1 cellular context compared by ENCODE assay signal in genomic region chr11:64225608-64226506, GRCh38.
TF ChIP-seq lines count a peak whose summit lies in the region.

A gene with protein sequence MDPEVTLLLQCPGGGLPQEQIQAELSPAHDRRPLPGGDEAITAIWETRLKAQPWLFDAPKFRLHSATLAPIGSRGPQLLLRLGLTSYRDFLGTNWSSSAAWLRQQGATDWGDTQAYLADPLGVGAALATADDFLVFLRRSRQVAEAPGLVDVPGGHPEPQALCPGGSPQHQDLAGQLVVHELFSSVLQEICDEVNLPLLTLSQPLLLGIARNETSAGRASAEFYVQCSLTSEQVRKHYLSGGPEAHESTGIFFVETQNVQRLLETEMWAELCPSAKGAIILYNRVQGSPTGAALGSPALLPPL (plus strand): TSS chr11:64226274. CDS start chr11:64226653, 379 bp downstream.
A gene with protein sequence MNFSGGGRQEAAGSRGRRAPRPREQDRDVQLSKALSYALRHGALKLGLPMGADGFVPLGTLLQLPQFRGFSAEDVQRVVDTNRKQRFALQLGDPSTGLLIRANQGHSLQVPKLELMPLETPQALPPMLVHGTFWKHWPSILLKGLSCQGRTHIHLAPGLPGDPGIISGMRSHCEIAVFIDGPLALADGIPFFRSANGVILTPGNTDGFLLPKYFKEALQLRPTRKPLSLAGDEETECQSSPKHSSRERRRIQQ (minus strand): TSS chr11:64226186. CDS start chr11:64225860, 326 bp downstream.

TF ChIP-seq in HepG2, 621 proteins besides CTCF, POLR2A, EP300 and RAD21 (continued from another document and continues in another):
- TF ChIP-seq CSRNP1 (CRISPR knock-in tag; IDR thresholded peaks at IDR 0.05), result peak; percentile 85; the same call in 1 of the 2 replicates
- no peak for TF ChIP-seq LCORL (IDR thresholded peaks at IDR 0.05)
- peak; percentile 8; the same call in 1 of the 2 replicates for TF ChIP-seq LCORL (CRISPR knock-in tag; IDR thresholded peaks at IDR 0.05)
- no peak for TF ChIP-seq TRAFD1 (CRISPR knock-in tag; IDR thresholded peaks at IDR 0.05; ENCODE audit: borderline replicate concordance)
- TF ChIP-seq, protein P1, sequence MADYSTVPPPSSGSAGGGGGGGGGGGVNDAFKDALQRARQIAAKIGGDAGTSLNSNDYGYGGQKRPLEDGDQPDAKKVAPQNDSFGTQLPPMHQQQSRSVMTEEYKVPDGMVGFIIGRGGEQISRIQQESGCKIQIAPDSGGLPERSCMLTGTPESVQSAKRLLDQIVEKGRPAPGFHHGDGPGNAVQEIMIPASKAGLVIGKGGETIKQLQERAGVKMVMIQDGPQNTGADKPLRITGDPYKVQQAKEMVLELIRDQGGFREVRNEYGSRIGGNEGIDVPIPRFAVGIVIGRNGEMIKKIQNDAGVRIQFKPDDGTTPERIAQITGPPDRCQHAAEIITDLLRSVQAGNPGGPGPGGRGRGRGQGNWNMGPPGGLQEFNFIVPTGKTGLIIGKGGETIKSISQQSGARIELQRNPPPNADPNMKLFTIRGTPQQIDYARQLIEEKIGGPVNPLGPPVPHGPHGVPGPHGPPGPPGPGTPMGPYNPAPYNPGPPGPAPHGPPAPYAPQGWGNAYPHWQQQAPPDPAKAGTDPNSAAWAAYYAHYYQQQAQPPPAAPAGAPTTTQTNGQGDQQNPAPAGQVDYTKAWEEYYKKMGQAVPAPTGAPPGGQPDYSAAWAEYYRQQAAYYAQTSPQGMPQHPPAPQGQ (CRISPR knock-in tag; IDR thresholded peaks at IDR 0.05; ENCODE audit: borderline replicate concordance), result no peak
- no peak for TF ChIP-seq TFE3 (CRISPR knock-in tag; IDR thresholded peaks at IDR 0.05)
- no peak for TF ChIP-seq ZNF510 (CRISPR knock-in tag; IDR thresholded peaks at IDR 0.05; ENCODE audit: low read depth)
- TF ChIP-seq ZNF263 (CRISPR knock-in tag; IDR thresholded peaks at IDR 0.05), result no peak
- TF ChIP-seq MTA3 (CRISPR knock-in tag; IDR thresholded peaks at IDR 0.05), result no peak
- no peak for TF ChIP-seq LRRFIP1 (CRISPR knock-in tag; conservative IDR thresholded peaks at IDR 0.05)
- TF ChIP-seq ZNF775 (CRISPR knock-in tag; IDR thresholded peaks at IDR 0.05; ENCODE audit: borderline replicate concordance), result no peak
- TF ChIP-seq ZUFSP (CRISPR knock-in tag; IDR thresholded peaks at IDR 0.05; ENCODE audit: borderline replicate concordance), result no peak
- TF ChIP-seq, protein P2, sequence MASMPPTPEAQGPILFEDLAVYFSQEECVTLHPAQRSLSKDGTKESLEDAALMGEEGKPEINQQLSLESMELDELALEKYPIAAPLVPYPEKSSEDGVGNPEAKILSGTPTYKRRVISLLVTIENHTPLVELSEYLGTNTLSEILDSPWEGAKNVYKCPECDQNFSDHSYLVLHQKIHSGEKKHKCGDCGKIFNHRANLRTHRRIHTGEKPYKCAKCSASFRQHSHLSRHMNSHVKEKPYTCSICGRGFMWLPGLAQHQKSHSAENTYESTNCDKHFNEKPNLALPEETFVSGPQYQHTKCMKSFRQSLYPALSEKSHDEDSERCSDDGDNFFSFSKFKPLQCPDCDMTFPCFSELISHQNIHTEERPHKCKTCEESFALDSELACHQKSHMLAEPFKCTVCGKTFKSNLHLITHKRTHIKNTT (CRISPR knock-in tag; IDR thresholded peaks at IDR 0.05), result no peak
- TF ChIP-seq SSRP1 (CRISPR knock-in tag; IDR thresholded peaks at IDR 0.05), result no peak
- no peak for TF ChIP-seq SNAPC5 (CRISPR knock-in tag; IDR thresholded peaks at IDR 0.05; ENCODE audit: borderline replicate concordance)
- TF ChIP-seq MXD4 (CRISPR knock-in tag; IDR thresholded peaks at IDR 0.05), result peak; percentile 23; the same call in 1 of the 2 replicates
- no peak for TF ChIP-seq ZNF761 (CRISPR knock-in tag; conservative IDR thresholded peaks at IDR 0.05)
- TF ChIP-seq BCL6 (CRISPR knock-in tag; IDR thresholded peaks at IDR 0.05), result peak; percentile 45; the same call in 1 of the 2 replicates
- TF ChIP-seq BRCA1 (CRISPR knock-in tag; IDR thresholded peaks at IDR 0.05), result no peak
- peak; percentile 45 for TF ChIP-seq ZNF746 (CRISPR knock-in tag; IDR thresholded peaks at IDR 0.05)
- no peak for TF ChIP-seq ZNF513 (CRISPR knock-in tag; conservative IDR thresholded peaks at IDR 0.05)
- no peak for TF ChIP-seq SYNCRIP (IDR thresholded peaks at IDR 0.05; ENCODE audit: insufficient read depth, low read depth, low read length)
- TF ChIP-seq STAT6 (CRISPR knock-in tag; IDR thresholded peaks at IDR 0.05; ENCODE audit: borderline replicate concordance), result no peak; the same call in 1 of the 2 replicates
- peak; percentile 81; the same call in 1 of the 3 replicates for TF ChIP-seq MXI1 (IDR thresholded peaks at IDR 0.05; ENCODE audit: borderline replicate concordance, low read depth, low read length)
- TF ChIP-seq, protein P3, sequence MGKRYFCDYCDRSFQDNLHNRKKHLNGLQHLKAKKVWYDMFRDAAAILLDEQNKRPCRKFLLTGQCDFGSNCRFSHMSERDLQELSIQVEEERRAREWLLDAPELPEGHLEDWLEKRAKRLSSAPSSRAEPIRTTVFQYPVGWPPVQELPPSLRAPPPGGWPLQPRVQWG (CRISPR knock-in tag; IDR thresholded peaks at IDR 0.05; ENCODE audit: borderline replicate concordance, low read depth), result no peak
- no peak for TF ChIP-seq PRPF4 (IDR thresholded peaks at IDR 0.05; ENCODE audit: low read depth, low read length, poor library complexity, severe bottlenecking)
- TF ChIP-seq, protein P4, sequence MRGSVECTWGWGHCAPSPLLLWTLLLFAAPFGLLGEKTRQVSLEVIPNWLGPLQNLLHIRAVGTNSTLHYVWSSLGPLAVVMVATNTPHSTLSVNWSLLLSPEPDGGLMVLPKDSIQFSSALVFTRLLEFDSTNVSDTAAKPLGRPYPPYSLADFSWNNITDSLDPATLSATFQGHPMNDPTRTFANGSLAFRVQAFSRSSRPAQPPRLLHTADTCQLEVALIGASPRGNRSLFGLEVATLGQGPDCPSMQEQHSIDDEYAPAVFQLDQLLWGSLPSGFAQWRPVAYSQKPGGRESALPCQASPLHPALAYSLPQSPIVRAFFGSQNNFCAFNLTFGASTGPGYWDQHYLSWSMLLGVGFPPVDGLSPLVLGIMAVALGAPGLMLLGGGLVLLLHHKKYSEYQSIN (CRISPR knock-in tag; IDR thresholded peaks at IDR 0.05; ENCODE audit: borderline replicate concordance), result no peak
- TF ChIP-seq KAT7 (CRISPR knock-in tag; IDR thresholded peaks at IDR 0.05; ENCODE audit: borderline replicate concordance), result 0 out of 2 replicates have a peak, but pooled peaks have one; percentile 52
- no peak for TF ChIP-seq MEF2D (CRISPR knock-in tag; IDR thresholded peaks at IDR 0.05)
- peak; percentile 66 for TF ChIP-seq ZNF317 (CRISPR knock-in tag; IDR thresholded peaks at IDR 0.05)
- 0 out of 2 replicates have a peak, but pooled peaks have one; percentile 26 for TF ChIP-seq IRF2 (CRISPR knock-in tag; IDR thresholded peaks at IDR 0.05)
- TF ChIP-seq CENPX (CRISPR knock-in tag; IDR thresholded peaks at IDR 0.05), result no peak
- TF ChIP-seq SRSF1 (optimal IDR thresholded peaks at IDR 0.05; ENCODE audit: low read depth, low read length), result no peak
